ENCODE assay signal across 8 cellular contexts in the genomic region with DNA sequence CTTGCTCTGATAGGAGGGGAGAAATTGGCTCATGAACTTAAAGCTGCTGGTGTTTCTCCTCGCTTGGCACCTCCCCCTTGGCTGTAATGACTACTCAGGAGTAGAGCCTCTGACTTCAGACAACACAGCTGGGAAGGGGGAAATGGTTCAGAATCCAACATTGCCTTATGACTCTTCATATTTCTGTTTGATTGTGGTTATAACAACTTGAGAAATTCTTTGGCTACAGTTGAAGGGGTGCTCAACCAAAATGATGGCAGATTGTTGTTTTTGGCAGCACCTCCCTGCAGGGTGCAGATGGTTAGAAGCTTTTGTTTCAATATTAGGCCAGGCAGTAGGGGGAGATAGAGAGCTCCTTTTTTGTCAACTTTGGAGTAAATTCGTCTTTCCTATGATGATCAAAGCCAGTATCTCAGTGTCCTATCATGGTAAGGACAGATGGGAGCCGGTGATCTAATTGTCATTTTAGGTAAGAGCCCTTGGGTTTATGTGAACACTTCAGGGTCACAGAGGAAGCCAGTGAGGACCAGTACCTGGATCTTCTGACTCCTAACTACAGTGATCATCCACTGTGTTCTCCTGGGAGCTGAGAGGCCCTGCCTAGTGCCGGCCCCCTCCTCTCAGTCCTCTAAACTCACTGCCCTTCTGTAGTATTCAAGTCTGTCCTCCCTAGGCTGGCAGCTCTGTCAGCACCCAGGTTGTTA. TPM values are rescaled to one million over a fixed set of nuclear protein-coding genes. Genes with fewer than 3 reads are reported as not detected.
A peak's percentile ranks its signal among the peaks of the same experiment; 100 is the strongest.
DNase-seq lines count a peak whose midpoint lies in the region; ATAC-seq and TF ChIP-seq lines count a peak whose summit lies in the region.

No MANE protein-coding gene starts in this region.

- ATAC-seq in gastroesophageal sphincter, result peak; percentile 89
- no peak for ATAC-seq in HG03457 (IDR thresholded peaks at IDR 0.05; ENCODE audit: unreplicated experiment)
- no peak for ATAC-seq in GM21367 (IDR thresholded peaks at IDR 0.05; ENCODE audit: unreplicated experiment)

- TF ChIP-seq CTCF in GM12875 (IDR thresholded peaks at IDR 0.05; ENCODE audit: borderline replicate concordance, insufficient read depth, low read depth, low read length) (peak; percentile 59), WI38 (IDR thresholded peaks at IDR 0.05; ENCODE audit: low read depth, low read length) (peak; percentile 70), gastroesophageal sphincter (IDR thresholded peaks at IDR 0.05) (peak; percentile 81 to 88 (median 84)), osteocyte (IDR thresholded peaks at IDR 0.05) (peak; percentile 86)

- 12 to 21% methylated on average over 3 to 4 of the region's 4 CpGs for WGBS in gastroesophageal sphincter (ENCODE audit: low coverage in 1 of 2), 2 donors

- peaks cover 41% of the 10 kb centered on the region for H3K36me3 Mint-ChIP-seq in osteocyte (ENCODE audit: unreplicated experiment)

- peak overlapping the region; percentile 80 to 98 (median 84) for H3K27ac ChIP-seq in gastroesophageal sphincter

- no peaks in the 10 kb centered on the region for H3K9me3 ChIP-seq in gastroesophageal sphincter

- H3K4me1 ChIP-seq in gastroesophageal sphincter, result peaks cover 23 to 67% (median 35%) of the 10 kb centered on the region in 3 donors

- no peaks in the 10 kb centered on the region for H3K27me3 Mint-ChIP-seq in osteocyte (ENCODE audit: unreplicated experiment)

- TF ChIP-seq POLR2A in gastroesophageal sphincter (IDR thresholded peaks at IDR 0.05), result no peak

- no peak overlapping the region for H3K4me3 ChIP-seq in GM12875 (ENCODE audit: low read depth, low read length)
- no peak overlapping the region for H3K4me3 ChIP-seq in WI38 (ENCODE audit: low read depth, low read length)
- no peak overlapping the region for H3K4me3 ChIP-seq in gastroesophageal sphincter

- no peak for TF ChIP-seq EP300 in gastroesophageal sphincter (IDR thresholded peaks at IDR 0.05)

- H3K4me3 Mint-ChIP-seq in osteocyte (ENCODE audit: unreplicated experiment), result no peak overlapping the region

- DNase-seq in AG20443 (ENCODE audit: low spot score) (peak; percentile 84), NCI-H1694 (lab: John Stamatoyannopoulos, UW) (peak; percentile 52), osteocyte (ENCODE audit: extremely low spot score, unreplicated experiment) (no peak)

- peak overlapping the region; percentile 73 for H3K27ac Mint-ChIP-seq in osteocyte (ENCODE audit: unreplicated experiment)

- no peaks in the 10 kb centered on the region for H3K27me3 ChIP-seq in gastroesophageal sphincter

- H3K36me3 ChIP-seq in gastroesophageal sphincter, result peaks cover 2 to 47% of the 10 kb centered on the region in 2 donors

- H3K9me3 Mint-ChIP-seq in osteocyte (ENCODE audit: unreplicated experiment), result no peaks in the 10 kb centered on the region

- H3K4me1 Mint-ChIP-seq in osteocyte (ENCODE audit: unreplicated experiment), result peaks cover 42% of the 10 kb centered on the region

RNA-seq across cellular contexts. Expression of a gene that starts 39.9 kb away (rescaled TPM):
- 10 to 100 TPM; 17.1 to 26.8 (median 23.7) TPM for total RNA-seq in gastroesophageal sphincter
- 26.9 and 28.5 TPM in 2 replicates for total RNA-seq in osteocyte

RNA-seq across cellular contexts. Expression of a gene that starts 40.2 kb away (rescaled TPM):
- 10 to 100 TPM in 3 of 4 donors, 1 to 10 TPM in 1; 9.8 to 14.8 (median 12.5) TPM for total RNA-seq in gastroesophageal sphincter
- total RNA-seq in osteocyte, result 16.2 and 17.9 TPM in 2 replicates
